8 cellular contexts compared by ENCODE assay signal in the genomic region with DNA sequence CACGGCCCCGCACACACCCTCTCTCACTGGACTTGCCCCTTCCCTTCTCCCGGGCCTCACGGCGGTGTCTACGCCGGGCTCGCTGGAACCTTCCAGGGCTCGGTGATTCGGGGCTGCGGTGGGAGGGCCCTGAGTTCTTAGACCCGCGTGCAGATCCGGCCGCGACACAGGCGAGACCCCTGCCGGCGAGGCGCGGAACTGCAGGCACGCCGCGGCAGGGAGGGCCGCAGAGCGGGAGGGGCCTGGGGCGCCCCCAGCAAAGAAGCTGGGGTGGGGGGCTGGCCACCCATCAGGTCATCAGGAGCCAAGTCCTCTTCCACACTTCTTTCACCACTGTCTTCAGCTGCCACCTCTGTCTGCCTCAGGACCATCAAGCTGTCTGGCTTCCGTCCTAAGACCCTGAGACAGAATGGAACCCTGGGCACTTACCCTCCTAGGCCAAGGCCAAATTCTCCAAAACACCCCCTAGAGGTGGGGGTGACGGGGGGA.
A peak's percentile ranks its signal among the peaks of the same experiment; 100 is the strongest.
DNase-seq lines count a peak whose midpoint lies in the region; ATAC-seq and TF ChIP-seq lines count a peak whose summit lies in the region.

No MANE protein-coding gene starts in this region.

- no peaks in the 10 kb centered on the region for H3K4me1 ChIP-seq in thyroid gland

- no peaks in the 10 kb centered on the region for H3K27me3 ChIP-seq in thyroid gland

- peaks cover 33% of the 10 kb centered on the region for H3K4me1 Mint-ChIP-seq in osteocyte (ENCODE audit: unreplicated experiment)

- POLR2A ChIA-PET in AG04449 (lab: Yijun Ruan, JAX), result interaction anchor here (1.8 kb wide), 1 partner anchor 420 kb away, joined by 12 read pairs; the partner anchor contains the start of gene FAM43A

- H3K36me3 ChIP-seq in thyroid gland, result no peaks in the 10 kb centered on the region

- H3K36me3 Mint-ChIP-seq in osteocyte (ENCODE audit: unreplicated experiment), result no peaks in the 10 kb centered on the region

- TF ChIP-seq POLR2A in thyroid gland (IDR thresholded peaks at IDR 0.05), result no peak

- WGBS in thyroid gland, 2 donors, result 7 to 13% methylated on average over 8 to 18 of the region's 29 CpGs

- DNase-seq in AG04449 (ENCODE audit: low read depth, low spot score), result no peak
- peak; percentile 42 for DNase-seq in HT1080 (ENCODE audit: low read depth)
- peak; percentile 47 for DNase-seq in RKO (ENCODE audit: low spot score)
- peak; percentile 47 for DNase-seq in activated effector memory CD4-positive, alpha-beta T cell treated with Interleukin-2 at 50 U/mL for 16 hours
- peak; percentile 69 for DNase-seq in fibroblast of villous mesenchyme (ENCODE audit: low read depth)
- DNase-seq in osteocyte (ENCODE audit: extremely low spot score, unreplicated experiment), result peak; percentile 89
- peak; percentile 59 to 61 for DNase-seq in thyroid gland

- peak; percentile 81 for ATAC-seq in GM18868 (IDR thresholded peaks at IDR 0.05; ENCODE audit: unreplicated experiment)

- CTCF ChIA-PET in AG04449 (lab: Yijun Ruan, JAX), result interaction anchor here (0.6 to 6.1 kb wide), 60 partner anchors 10 to 448 kb away, joined by 3 to 171 read pairs (median 4); partner anchors contain the start of genes FAM43A, LSG1 and XXYLT1

- intact Hi-C loops in thyroid gland (cut with DNase I), result loop anchor here (2.0 to 10.0 kb wide), 2 partner anchors 102 to 424 kb away; no protein-coding TSS in a partner anchor

- H3K9me3 ChIP-seq in thyroid gland, result no peaks in the 10 kb centered on the region

- no peaks in the 10 kb centered on the region for H3K27me3 Mint-ChIP-seq in osteocyte (ENCODE audit: unreplicated experiment)

- H3K27ac Mint-ChIP-seq in osteocyte (ENCODE audit: unreplicated experiment), result no peak overlapping the region

- H3K4me3 ChIP-seq in AG04449 (ENCODE audit: low read depth, low read length) (peak overlapping the region; percentile 33), fibroblast of villous mesenchyme (ENCODE audit: low read depth, low read length) (peak overlapping the region; percentile 23), thyroid gland (replicated peaks in 1 of 3) (no peak overlapping the region)

- H3K9me3 Mint-ChIP-seq in osteocyte (ENCODE audit: unreplicated experiment), result no peaks in the 10 kb centered on the region

- peak overlapping the region; percentile 55 for H3K4me3 Mint-ChIP-seq in osteocyte (ENCODE audit: unreplicated experiment)

- TF ChIP-seq CTCF in AG04449 (IDR thresholded peaks at IDR 0.05; ENCODE audit: insufficient read depth, low read length, missing control alignments) (peak; percentile 99), fibroblast of villous mesenchyme (IDR thresholded peaks at IDR 0.05; ENCODE audit: insufficient read depth, low read depth, low read length) (peak; percentile 97), osteocyte (IDR thresholded peaks at IDR 0.05) (peak; percentile 99), thyroid gland (IDR thresholded peaks at IDR 0.05) (peak; percentile 82 to 100 (median 98))

- H3K27ac ChIP-seq in thyroid gland, result no peak overlapping the region

Comparison
In these comparisons a context has a peak if more than half of its experiments do, and no peak if none do; other contexts are left out.
1. H3K4me3 ChIP-seq: peak in AG04449 (single experiment) and fibroblast of villous mesenchyme (single experiment); none in thyroid gland (0 of 3).
2. Peak in every context shown above with its lines, with median percentiles within 50 percentile points of each other: CTCF ChIP-seq.